ENCODE assay signal across 29 cellular contexts in genomic region chr22:31120230-31120629, GRCh38. TPM values are rescaled to one million over a fixed set of nuclear protein-coding genes. Genes with fewer than 3 reads are reported as not detected.
"Had no signal": no experiment of that assay in that cellular context is flagged by ENCODE, and none has a peak within 500 bp of the region (broad histone marks: within the 10 kb centered on the region; RNA-seq: fewer than 3 reads in every experiment).

No MANE protein-coding gene starts in this region.

- H3K27me3 ChIP-seq: gastrocnemius medialis, neural progenitor cell, right lobe of liver, uterus had no signal

- DNase-seq: activated CD4-positive, alpha-beta memory T cell treated with anti-CD3 and anti-CD28 coated beads, Interleukin-2, amount 10 ng/mL, durations not matched to agents 7 days and 5 days; activated CD4-positive, alpha-beta T cell treated with anti-CD3 and anti-CD28 coated beads, Interleukin-2, amount 10 ng/mL, durations not matched to agents 24 days and 14 days; activated CD4-positive, CD25-positive, alpha-beta regulatory T cell treated with anti-CD3 and anti-CD28 coated beads, Interleukin-2, amount 50 U/mL, for 72 hours; activated CD8-positive, alpha-beta memory T cell treated with anti-CD3 and anti-CD28 coated beads, Interleukin-2, amount 50 U/mL, for 48 hours; activated gamma-delta T cell treated with Interleukin-2 at 50 U/mL for 16 hours; activated naive CD4-positive, alpha-beta T cell treated with anti-CD3 and anti-CD28 coated beads, Interleukin-2, amount 50 U/mL, for 16 hours; activated T-cell treated with anti-CD3 and anti-CD28 coated beads, Interleukin-2, amount 50 U/mL, for 24 hours; amniotic stem cell; dermis blood vessel endothelial cell; effector CD8-positive, alpha-beta T cell; gastrocnemius medialis; glutamatergic neuron; hippocampal formation; left cardiac atrium; natural killer cell; right lobe of liver; stimulated activated CD4-positive, alpha-beta T cell treated with anti-CD3 and anti-CD28 coated beads, Interleukin-4, amount 100 ng/mL, for 24 hours; stimulated activated naive CD8-positive, alpha-beta T cell treated with anti-CD3 and anti-CD28 coated beads, Interleukin-15, amount 100 ng/mL, for 72 hours; substantia nigra; uterus had no signal

- H3K27ac ChIP-seq: neural progenitor cell, right lobe of liver, skin epidermis, uterus had no signal

- H3K36me3 ChIP-seq: gastrocnemius medialis, neural progenitor cell, right lobe of liver, uterus had no signal

- H2AFZ ChIP-seq: neural progenitor cell had no signal

- H3K4me1 Mint-ChIP-seq: activated CD4-positive, alpha-beta memory T cell treated with anti-CD3 and anti-CD28 coated beads, Interleukin-2, amount 10 ng/mL, durations not matched to agents 7 days and 5 days; activated CD4-positive, alpha-beta T cell treated with anti-CD3 and anti-CD28 coated beads, Interleukin-2, amount 10 ng/mL, durations not matched to agents 24 days and 14 days; natural killer cell; stimulated activated naive CD8-positive, alpha-beta T cell treated with anti-CD3 and anti-CD28 coated beads, Interleukin-15, amount 100 ng/mL, for 72 hours had no signal

- H3K9me3 ChIP-seq: gastrocnemius medialis, right lobe of liver, uterus had no signal

- H3K27me3 Mint-ChIP-seq: activated CD4-positive, alpha-beta memory T cell treated with anti-CD3 and anti-CD28 coated beads, Interleukin-2, amount 10 ng/mL, durations not matched to agents 7 days and 5 days; activated CD4-positive, alpha-beta T cell treated with anti-CD3 and anti-CD28 coated beads, Interleukin-2, amount 10 ng/mL, durations not matched to agents 24 days and 14 days; activated T-cell treated with anti-CD3 and anti-CD28 coated beads, Interleukin-2, amount 50 U/mL, for 24 hours; activated T-helper 17 cell treated with anti-CD3 and anti-CD28 coated beads, Interleukin-2, amount 50 U/mL, for 72 hours; stimulated activated naive CD8-positive, alpha-beta T cell treated with anti-CD3 and anti-CD28 coated beads, Interleukin-15, amount 100 ng/mL, for 72 hours had no signal

- H3K4me2 ChIP-seq: neural progenitor cell had no signal

- H3K9me3 Mint-ChIP-seq: activated CD4-positive, alpha-beta memory T cell treated with anti-CD3 and anti-CD28 coated beads, Interleukin-2, amount 10 ng/mL, durations not matched to agents 7 days and 5 days; activated CD4-positive, alpha-beta T cell treated with anti-CD3 and anti-CD28 coated beads, Interleukin-2, amount 10 ng/mL, durations not matched to agents 24 days and 14 days; activated T-cell treated with anti-CD3 and anti-CD28 coated beads, Interleukin-2, amount 50 U/mL, for 24 hours; activated T-helper 17 cell treated with anti-CD3 and anti-CD28 coated beads, Interleukin-2, amount 50 U/mL, for 72 hours; mesothelial cell of epicardium; natural killer cell; neural progenitor cell; stimulated activated effector memory CD8-positive, alpha-beta T cell treated with anti-CD3 and anti-CD28 coated beads, Interleukin-12 subunit alpha, Interleukin-12 subunit beta, amount 100 ng/mL, for 72 hours; stimulated activated naive CD8-positive, alpha-beta T cell treated with anti-CD3 and anti-CD28 coated beads, Interleukin-15, amount 100 ng/mL, for 72 hours; T-helper 1 cell treated with Interleukin-12 subunit alpha and Interleukin-12 subunit beta and Interleukin-4 antibody, amounts not matched to agents 30 μg/mL and 1 μg/mL, for 36 hours; type B pancreatic cell had no signal

- ATAC-seq: activated T-helper 17 cell treated with anti-CD3 and anti-CD28 coated beads, Interleukin-2, amount 50 U/mL, for 72 hours; gastrocnemius medialis; natural killer cell; right lobe of liver; stimulated activated effector memory CD8-positive, alpha-beta T cell treated with anti-CD3 and anti-CD28 coated beads, Interleukin-12 subunit alpha, Interleukin-12 subunit beta, amount 100 ng/mL, for 72 hours; stimulated activated naive CD8-positive, alpha-beta T cell treated with anti-CD3 and anti-CD28 coated beads, Interleukin-15, amount 100 ng/mL, for 72 hours had no signal

- H3K4me3 Mint-ChIP-seq: activated CD4-positive, alpha-beta memory T cell treated with anti-CD3 and anti-CD28 coated beads, Interleukin-2, amount 10 ng/mL, durations not matched to agents 7 days and 5 days; activated CD4-positive, alpha-beta T cell treated with anti-CD3 and anti-CD28 coated beads, Interleukin-2, amount 10 ng/mL, durations not matched to agents 24 days and 14 days; activated T-cell treated with anti-CD3 and anti-CD28 coated beads, Interleukin-2, amount 50 U/mL, for 24 hours; activated T-helper 17 cell treated with anti-CD3 and anti-CD28 coated beads, Interleukin-2, amount 50 U/mL, for 72 hours; mesothelial cell of epicardium; natural killer cell; neural progenitor cell; stimulated activated effector memory CD8-positive, alpha-beta T cell treated with anti-CD3 and anti-CD28 coated beads, Interleukin-12 subunit alpha, Interleukin-12 subunit beta, amount 100 ng/mL, for 72 hours; stimulated activated naive CD8-positive, alpha-beta T cell treated with anti-CD3 and anti-CD28 coated beads, Interleukin-15, amount 100 ng/mL, for 72 hours; T-helper 1 cell treated with Interleukin-12 subunit alpha and Interleukin-12 subunit beta and Interleukin-4 antibody, amounts not matched to agents 30 μg/mL and 1 μg/mL, for 36 hours; type B pancreatic cell had no signal

- H3K4me3 ChIP-seq: gastrocnemius medialis, neural progenitor cell, right lobe of liver, skin epidermis, uterus had no signal

- H3K9ac ChIP-seq: neural progenitor cell had no signal

- H3K36me3 Mint-ChIP-seq: mesothelial cell of epicardium; natural killer cell; neural progenitor cell; stimulated activated effector memory CD8-positive, alpha-beta T cell treated with anti-CD3 and anti-CD28 coated beads, Interleukin-12 subunit alpha, Interleukin-12 subunit beta, amount 100 ng/mL, for 72 hours; type B pancreatic cell had no signal

- H3K27ac Mint-ChIP-seq: activated CD4-positive, alpha-beta memory T cell treated with anti-CD3 and anti-CD28 coated beads, Interleukin-2, amount 10 ng/mL, durations not matched to agents 7 days and 5 days; activated CD4-positive, alpha-beta T cell treated with anti-CD3 and anti-CD28 coated beads, Interleukin-2, amount 10 ng/mL, durations not matched to agents 24 days and 14 days; activated T-cell treated with anti-CD3 and anti-CD28 coated beads, Interleukin-2, amount 50 U/mL, for 24 hours; activated T-helper 17 cell treated with anti-CD3 and anti-CD28 coated beads, Interleukin-2, amount 50 U/mL, for 72 hours; mesothelial cell of epicardium; natural killer cell; neural progenitor cell; stimulated activated effector memory CD8-positive, alpha-beta T cell treated with anti-CD3 and anti-CD28 coated beads, Interleukin-12 subunit alpha, Interleukin-12 subunit beta, amount 100 ng/mL, for 72 hours; stimulated activated naive CD8-positive, alpha-beta T cell treated with anti-CD3 and anti-CD28 coated beads, Interleukin-15, amount 100 ng/mL, for 72 hours; T-helper 1 cell treated with Interleukin-12 subunit alpha and Interleukin-12 subunit beta and Interleukin-4 antibody, amounts not matched to agents 30 μg/mL and 1 μg/mL, for 36 hours; type B pancreatic cell had no signal

RNA-seq across cellular contexts. Expression of gene INPP5J, which starts 2.5 kb away (rescaled TPM):
- total RNA-seq: activated CD4-positive, alpha-beta memory T cell treated with anti-CD3 and anti-CD28 coated beads, Interleukin-2, amount 10 ng/mL, durations not matched to agents 7 days and 5 days; dermis blood vessel endothelial cell; natural killer cell had no signal

RNA-seq across cellular contexts. Expression of gene PLA2G3, which starts 20.1 kb away (rescaled TPM):
- total RNA-seq: activated CD4-positive, alpha-beta memory T cell treated with anti-CD3 and anti-CD28 coated beads, Interleukin-2, amount 10 ng/mL, durations not matched to agents 7 days and 5 days; activated CD4-positive, alpha-beta T cell treated with anti-CD3 and anti-CD28 coated beads, Interleukin-2, amount 10 ng/mL, durations not matched to agents 24 days and 14 days; activated T-helper 17 cell treated with anti-CD3 and anti-CD28 coated beads, Interleukin-2, amount 50 U/mL, for 72 hours; dermis blood vessel endothelial cell; epithelial cell of proximal tubule; gastrocnemius medialis; left cardiac atrium; natural killer cell; omental fat pad; right lobe of liver; uterus had no signal
